In the genomic region with DNA sequence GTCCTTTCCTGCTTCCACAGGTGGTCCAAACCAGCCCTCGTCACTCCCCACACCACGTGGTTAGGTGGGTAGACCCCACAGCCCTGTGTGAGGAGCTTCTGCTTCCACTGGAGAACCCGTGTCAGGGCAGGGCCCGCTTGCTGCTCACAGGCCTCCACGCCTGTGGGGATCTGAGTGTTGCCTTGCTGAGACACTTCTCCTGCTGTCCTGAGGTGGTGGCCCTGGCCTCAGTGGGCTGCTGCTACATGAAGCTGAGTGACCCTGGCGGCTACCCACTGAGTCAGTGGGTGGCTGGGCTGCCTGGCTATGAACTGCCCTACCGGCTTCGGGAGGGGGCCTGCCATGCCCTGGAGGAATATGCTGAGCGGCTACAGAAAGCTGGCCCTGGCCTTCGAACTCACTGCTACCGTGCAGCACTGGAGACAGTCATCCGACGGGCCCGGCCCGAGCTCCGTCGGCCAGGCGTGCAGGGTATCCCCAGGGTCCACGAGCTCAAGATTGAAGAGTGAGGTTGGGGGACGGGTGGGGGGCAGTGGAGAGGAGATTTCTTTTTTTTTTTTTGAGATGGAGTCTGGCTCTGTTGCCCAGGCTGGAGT, we compare ENCODE assay signal across 17 cellular contexts. TPM values are rescaled to one million over a fixed set of nuclear protein-coding genes. Genes with fewer than 3 reads are reported as not detected.
DNase-seq lines count a peak whose midpoint lies in the region; ATAC-seq and TF ChIP-seq lines count a peak whose summit lies in the region.
"Had no signal": no experiment of that assay in that cellular context is flagged by ENCODE, and none has a peak within 500 bp of the region (broad histone marks: within the 10 kb centered on the region; RNA-seq: fewer than 3 reads in every experiment).

No MANE protein-coding gene starts in this region.

- no peaks in the 10 kb centered on the region for H3K9me3 ChIP-seq in breast epithelium
- H3K9me3 ChIP-seq: BLaER1 treated with 17β-estradiol and CSF1 and Interleukin-3, amounts not matched to agents 10 nM and 100 nM had no signal

- no peak overlapping the region for H3K4me3 Mint-ChIP-seq in MCF 10A (ENCODE audit: unreplicated experiment)
- peak overlapping the region; percentile 4 for H3K4me3 Mint-ChIP-seq in endothelial cell (ENCODE audit: unreplicated experiment)
- H3K4me3 Mint-ChIP-seq: B cell; CD8-positive, alpha-beta T cell; H9 had no signal

- H3K36me3 Mint-ChIP-seq in MCF 10A (ENCODE audit: insufficient read depth, unreplicated experiment) (peaks cover 56% of the 10 kb centered on the region), endothelial cell (ENCODE audit: low read depth, unreplicated experiment) (peaks cover 15% of the 10 kb centered on the region)

- CTCF ChIA-PET in MCF 10A (lab: Yijun Ruan, JAX), result interaction anchor here (0.7 to 1.3 kb wide), 4 partner anchors 9 to 157 kb away, joined by 3 to 4 read pairs (median 4); a partner anchor contains a TSS
- CTCF ChIA-PET in RWPE1 (lab: Yijun Ruan, JAX), result interaction anchor here (0.6 kb wide), 3 partner anchors 27 to 158 kb away, joined by 4 to 10 read pairs (median 5); no protein-coding TSS in a partner anchor

- H3K36me3 ChIP-seq in breast epithelium, result peaks cover 6% of the 10 kb centered on the region

- no peaks in the 10 kb centered on the region for H3K4me1 ChIP-seq in breast epithelium

- TF ChIP-seq CTCF in MCF 10A (IDR thresholded peaks at IDR 0.05; ENCODE audit: unreplicated experiment) (no peak), breast epithelium (IDR thresholded peaks at IDR 0.05) (no peak), RWPE1 (conservative IDR thresholded peaks at IDR 0.05; ENCODE audit: low read depth) (no peak), endothelial cell (IDR thresholded peaks at IDR 0.05; ENCODE audit: unreplicated experiment) (no peak)

- no TSS peak for BruUV-seq in MCF 10A (replicated peaks; lab: Mats Ljungman, UMichigan)

- no peak overlapping the region for H3K27ac ChIP-seq in breast epithelium
- H3K27ac ChIP-seq in RWPE1, result peak overlapping the region; percentile 37
- H3K27ac ChIP-seq: BLaER1 treated with 17β-estradiol and CSF1 and Interleukin-3, amounts not matched to agents 10 nM and 100 nM; HL-60 had no signal

- TF ChIP-seq POLR2A in breast epithelium (IDR thresholded peaks at IDR 0.05), result no peak

- POLR2A ChIA-PET in MCF 10A (lab: Yijun Ruan, JAX), result interaction anchor here (2.4 to 3.6 kb wide), 2 partner anchors 18 to 34 kb away, joined by 13 to 20 read pairs; a partner anchor contains a TSS
- POLR2A ChIA-PET in RWPE1 (lab: Yijun Ruan, JAX; ENCODE audit: low non-redundant PET), result interaction anchor here (0.7 kb wide), 1 partner anchor 14 kb away, joined by 5 read pairs; no protein-coding TSS in a partner anchor

- ATAC-seq in HG02840 (IDR thresholded peaks at IDR 0.05; ENCODE audit: low FRiP score, unreplicated experiment), result no peak
- ATAC-seq: CD8-positive, alpha-beta T cell had no signal

- intact Hi-C loops in MCF 10A (cut with micrococcal nuclease), result no loop called here
- intact Hi-C loops in breast epithelium (cut with DNase I; ENCODE audit: low total_unique reads), result no loop called here

- H3K9me3 Mint-ChIP-seq in MCF 10A (ENCODE audit: unreplicated experiment), result no peaks in the 10 kb centered on the region
- no peaks in the 10 kb centered on the region for H3K9me3 Mint-ChIP-seq in endothelial cell (ENCODE audit: unreplicated experiment)
- H3K9me3 Mint-ChIP-seq: CD8-positive, alpha-beta T cell; H9; IgD-negative memory B cell had no signal

- no peaks in the 10 kb centered on the region for H3K27me3 ChIP-seq in breast epithelium
- H3K27me3 ChIP-seq: BLaER1 treated with 17β-estradiol and CSF1 and Interleukin-3, amounts not matched to agents 10 nM and 100 nM had no signal

- DNase-seq in MCF 10A (ENCODE audit: unreplicated experiment) (no peak), breast epithelium (ENCODE audit: low spot score in 2 of 2) (no peak), RWPE1 (ENCODE audit: low spot score) (no peak), endothelial cell (ENCODE audit: low spot score) (no peak), NCI-H2171 (lab: John Stamatoyannopoulos, UW) (no peak), glomerular visceral epithelial cell (ENCODE audit: extremely low spot score) (no peak)
- DNase-seq: Calu3; CD8-positive, alpha-beta T cell; DMS53; DND-41; EL; H9 had no signal

- H3K27ac Mint-ChIP-seq in MCF 10A (ENCODE audit: low read depth, unreplicated experiment), result peak overlapping the region; percentile 66
- no peak overlapping the region for H3K27ac Mint-ChIP-seq in endothelial cell (ENCODE audit: unreplicated experiment)
- H3K27ac Mint-ChIP-seq: B cell; CD8-positive, alpha-beta T cell had no signal

- peaks cover 16% of the 10 kb centered on the region for H3K4me1 Mint-ChIP-seq in MCF 10A (ENCODE audit: insufficient read depth, unreplicated experiment)
- H3K4me1 Mint-ChIP-seq in endothelial cell (ENCODE audit: unreplicated experiment), result peaks cover 7% of the 10 kb centered on the region

- no peaks in the 10 kb centered on the region for H3K27me3 Mint-ChIP-seq in MCF 10A (ENCODE audit: insufficient read depth, unreplicated experiment)
- H3K27me3 Mint-ChIP-seq in endothelial cell (ENCODE audit: unreplicated experiment), result no peaks in the 10 kb centered on the region
- H3K27me3 Mint-ChIP-seq: B cell, IgD-negative memory B cell had no signal

- H3K4me3 ChIP-seq in breast epithelium, result no peak overlapping the region
- H3K4me3 ChIP-seq: BLaER1 treated with 17β-estradiol and CSF1 and Interleukin-3, amounts not matched to agents 10 nM and 100 nM had no signal

RNA-seq across cellular contexts. Expression of a gene that starts 5.5 kb away (rescaled TPM):
- total RNA-seq in MCF 10A (2022) (49.9 and 57.5 TPM in 2 replicates), breast epithelium (10 to 100 TPM; 13.6 to 25.2 (median 21.0) TPM), endothelial cell (ENCODE audit: unreplicated experiment) (33.4 TPM)

RNA-seq across cellular contexts. Expression of a gene that starts 5.8 kb away (rescaled TPM):
- total RNA-seq in MCF 10A (2022) (46.0 and 68.9 TPM in 2 replicates), breast epithelium (10 to 100 TPM; 15.5 to 41.3 (median 30.2) TPM), endothelial cell (ENCODE audit: unreplicated experiment) (19.3 TPM)

RNA-seq across cellular contexts. Expression of a gene that starts 6.8 kb away (rescaled TPM):
- 233 and 261 TPM in 2 replicates for total RNA-seq in MCF 10A (2022)
- total RNA-seq in breast epithelium, result 10 to 100 TPM; 36.6 to 63.9 (median 63.8) TPM
- total RNA-seq in endothelial cell (ENCODE audit: unreplicated experiment), result 26.7 TPM

RNA-seq across cellular contexts. Expression of a gene that starts 17.4 kb away (rescaled TPM):
- 679 and 707 TPM in 2 replicates for total RNA-seq in MCF 10A (2022)
- 100 to 1,000 TPM; 133 to 178 (median 173) TPM for total RNA-seq in breast epithelium
- 175 TPM for total RNA-seq in endothelial cell (ENCODE audit: unreplicated experiment)

RNA-seq across cellular contexts. Expression of a gene that starts 28.7 kb away (rescaled TPM):
- total RNA-seq in MCF 10A (2022), result 0.98 and 1.9 TPM in 2 replicates
- total RNA-seq in breast epithelium, result 10 to 100 TPM in 2 of 3 donors, 1 to 10 TPM in 1; 4.2 to 61.6 (median 28.2) TPM
- 9.5 TPM for total RNA-seq in endothelial cell (ENCODE audit: unreplicated experiment)
